Comparison of ENCODE assay signal across 8 cellular contexts in the genomic region with DNA sequence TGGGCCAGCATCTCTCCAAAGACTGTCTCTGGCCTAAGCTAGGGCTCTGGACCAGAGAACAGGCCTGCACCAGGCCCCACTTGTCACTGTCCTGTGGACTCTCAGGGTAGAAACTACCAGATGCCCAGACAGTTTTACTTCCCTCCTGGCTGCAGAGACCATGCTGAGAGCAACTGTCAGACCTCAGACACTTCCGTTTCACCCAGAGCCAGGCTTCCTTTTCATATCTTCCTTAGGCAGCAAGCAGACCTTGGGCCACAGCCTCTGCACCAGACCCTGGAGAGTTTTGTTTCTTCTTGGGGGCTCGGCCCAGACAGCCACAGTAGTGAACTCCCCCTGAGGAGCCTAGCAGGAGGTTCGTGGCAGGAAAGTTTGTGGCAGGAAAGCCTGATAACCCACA. TPM values are rescaled to one million over a fixed set of nuclear protein-coding genes. Genes with fewer than 3 reads are reported as not detected.
DNase-seq lines count a peak whose midpoint lies in the region; ATAC-seq and TF ChIP-seq lines count a peak whose summit lies in the region.

No MANE protein-coding gene starts in this region.

- H3K9me2 ChIP-seq in OCI-LY7 (ENCODE audit: insufficient read depth, low read length) = no peaks in the 10 kb centered on the region

- no peak overlapping the region for H2AFZ ChIP-seq in OCI-LY7 (ENCODE audit: low read length)

- H3K27ac Mint-ChIP-seq in MCF 10A (ENCODE audit: low read depth, unreplicated experiment) = no peak overlapping the region

- peaks cover 98% of the 10 kb centered on the region for H3K4me1 ChIP-seq in OCI-LY7 (ENCODE audit: insufficient read depth, low read length, poor library complexity, severe bottlenecking)

- CTCF ChIA-PET in OCI-LY7 (lab: Charles Lee; ENCODE audit: unreplicated experiment) = no interaction called here
- CTCF ChIA-PET in MCF 10A (lab: Yijun Ruan, JAX) = no interaction called here

- peak; percentile 8 to 9 for ATAC-seq in activated CD4-positive, CD25-positive, alpha-beta regulatory T cell treated with anti-CD3 and anti-CD28 coated beads, Interleukin-2, amount 50 U/mL, for 24 hours
- ATAC-seq in HG02840 (IDR thresholded peaks at IDR 0.05; ENCODE audit: low FRiP score, unreplicated experiment) = peak; percentile 27

- no peaks in the 10 kb centered on the region for H3K9me3 Mint-ChIP-seq in MCF 10A (ENCODE audit: unreplicated experiment)

- no peaks in the 10 kb centered on the region for H3K27me3 Mint-ChIP-seq in MCF 10A (ENCODE audit: insufficient read depth, unreplicated experiment)

- intact Hi-C loops in OCI-LY7 (cut with micrococcal nuclease; ENCODE audit: unreplicated experiment) (loop anchor here (1.0 to 10.0 kb wide), 5 partner anchors 22 to 932 kb away; a partner anchor contains a TSS), head of caudate nucleus (cut with DNase I) (no loop called here), MCF 10A (cut with micrococcal nuclease) (no loop called here)

- TF ChIP-seq CTCF in OCI-LY7 (conservative IDR thresholded peaks at IDR 0.05; ENCODE audit: low read length) (no peak), MCF 10A (IDR thresholded peaks at IDR 0.05; ENCODE audit: unreplicated experiment) (no peak)

- H3K4me1 Mint-ChIP-seq in MCF 10A (ENCODE audit: insufficient read depth, unreplicated experiment) = no peaks in the 10 kb centered on the region

- no peaks in the 10 kb centered on the region for H3K9me3 ChIP-seq in OCI-LY7 (ENCODE audit: low read length)

- H3K36me3 ChIP-seq in OCI-LY7 (ENCODE audit: insufficient read depth, low read length) = 0 out of 2 replicates have a peak, but pooled peaks cover 4% of the 10 kb centered on the region

- BruUV-seq in OCI-LY7 (replicated peaks; lab: Mats Ljungman, UMichigan) (no TSS peak), MCF 10A (replicated peaks; lab: Mats Ljungman, UMichigan) (no TSS peak)

- no peaks in the 10 kb centered on the region for H3K79me2 ChIP-seq in OCI-LY7 (ENCODE audit: insufficient read depth, low read depth, low read length)

- H3K4me3 Mint-ChIP-seq in MCF 10A (ENCODE audit: unreplicated experiment) = no peak overlapping the region

- peak overlapping the region; percentile 76 for H3K4me2 ChIP-seq in OCI-LY7 (ENCODE audit: low read length)

- no peaks in the 10 kb centered on the region for H4K20me1 ChIP-seq in OCI-LY7 (ENCODE audit: insufficient read depth, low read length)

- H3K27ac ChIP-seq in OCI-LY7 (ENCODE audit: low read depth, low read length, poor library complexity, severe bottlenecking) = peak overlapping the region; percentile 98

- POLR2A ChIA-PET in OCI-LY7 (lab: Charles Lee) = interaction anchor here (1.0 to 15.8 kb wide), 5 partner anchors 9 to 24 kb away, joined by 5 to 136 read pairs (median 76); a partner anchor contains a TSS
- POLR2A ChIA-PET in MCF 10A (lab: Yijun Ruan, JAX) = no interaction called here

- H3K36me3 Mint-ChIP-seq in MCF 10A (ENCODE audit: insufficient read depth, unreplicated experiment) = no peaks in the 10 kb centered on the region

- H3K4me3 ChIP-seq in OCI-LY7 (ENCODE audit: low read depth, low read length, poor library complexity, severe bottlenecking) = peak overlapping the region; percentile 51

- no peak for DNase-seq in activated CD4-positive, CD25-positive, alpha-beta regulatory T cell (lab: John Stamatoyannopoulos, UW)
- DNase-seq in OCI-LY7 (ENCODE audit: low spot score) = peak; percentile 96
- peak in 26 of 42 donors; percentile 18 to 59 (median 34) for DNase-seq in head of caudate nucleus
- DNase-seq in HuH-7.5 (ENCODE audit: low spot score) = no peak
- no peak for DNase-seq in MCF 10A (ENCODE audit: unreplicated experiment)
- DNase-seq in AG20443 (ENCODE audit: low spot score) = no peak

RNA-seq across cellular contexts. Expression of a gene that starts 12.1 kb away (rescaled TPM):
- total RNA-seq in OCI-LY7 (2014; rRNA removed; shearing (Covaris generic)) = 39.0 and 48.7 TPM in 2 replicates
- total RNA-seq in OCI-LY7 (2022) (128 and 147 TPM in 2 replicates), MCF 10A (2022) (12.8 and 14.0 TPM in 2 replicates)

Comparison
In these comparisons a context has a peak if more than half of its experiments do, and no peak if none do; other contexts are left out.
1. DNase-seq: peak in OCI-LY7 (single experiment) and head of caudate nucleus (26 of 42); none in activated CD4-positive, CD25-positive, alpha-beta regulatory T cell (0 of 4), HuH-7.5 (single experiment), MCF 10A (single experiment) and AG20443 (single experiment).